ENCODE assay signal across 19 cellular contexts in genomic region chr16:11383481-11384183, GRCh38. TPM values are rescaled to one million over a fixed set of nuclear protein-coding genes. Genes with fewer than 3 reads are reported as not detected.
DNase-seq lines count a peak whose midpoint lies in the region; ATAC-seq and TF ChIP-seq lines count a peak whose summit lies in the region.
"Had no signal": no experiment of that assay in that cellular context is flagged by ENCODE, and none has a peak within 500 bp of the region (broad histone marks: within the 10 kb centered on the region; RNA-seq: fewer than 3 reads in every experiment).

No MANE protein-coding gene starts in this region.

- no peak overlapping the region for H3K9ac ChIP-seq in neural progenitor cell

- H3K4me1 Mint-ChIP-seq in neural progenitor cell, result peaks cover 12% of the 10 kb centered on the region
- peaks cover 26 to 29% of the 10 kb centered on the region in 2 donors for H3K4me1 Mint-ChIP-seq in stimulated activated naive B cell treated with anti-CD40 and anti-IgM and Interleukin-4, amounts not matched to agents 10 μg/mL and 1 μg/mL and 100 μg/mL, for 72 hours

- no peak overlapping the region for H3K4me3 ChIP-seq in neural progenitor cell
- H3K4me3 ChIP-seq in uterus, result no peak overlapping the region
- H3K4me3 ChIP-seq: PC-9 had no signal

- H3K9me3 ChIP-seq in neural progenitor cell (ENCODE audit: low read depth), result no peaks in the 10 kb centered on the region
- H3K9me3 ChIP-seq in uterus, result no peaks in the 10 kb centered on the region

- no peaks in the 10 kb centered on the region for H3K79me2 ChIP-seq in neural progenitor cell (ENCODE audit: low read depth)

- H3K36me3 Mint-ChIP-seq in neural progenitor cell, result peaks cover 2% of the 10 kb centered on the region
- H3K36me3 Mint-ChIP-seq in stimulated activated naive B cell treated with anti-CD40 and anti-IgM and Interleukin-4, amounts not matched to agents 10 μg/mL and 1 μg/mL and 100 μg/mL, for 72 hours, result peaks cover 35 to 36% of the 10 kb centered on the region in 2 donors

- intact Hi-C loops in Right ventricle myocardium inferior (cut with DNase I) (no loop called here), left ventricle myocardium superior (cut with micrococcal nuclease) (no loop called here), uterus (cut with DNase I; ENCODE audit: low total_unique reads) (no loop called here)

- ATAC-seq in Right ventricle myocardium inferior (no peak), left ventricle myocardium superior (no peak), GM21447 (IDR thresholded peaks at IDR 0.05; ENCODE audit: unreplicated experiment) (no peak)
- ATAC-seq in stimulated activated naive B cell treated with anti-CD40 and anti-IgM and Interleukin-4, amounts not matched to agents 10 μg/mL and 1 μg/mL and 100 μg/mL, for 72 hours (replicated peaks), result no peak

- no peaks in the 10 kb centered on the region for H3K27me3 ChIP-seq in neural progenitor cell
- no peaks in the 10 kb centered on the region for H3K27me3 ChIP-seq in uterus

- DNase-seq in Right ventricle myocardium inferior (ENCODE audit: missing footprints), result peak; percentile 60
- DNase-seq in left ventricle myocardium superior, result no peak
- peak; percentile 7 for DNase-seq in iPS-NIHi7 (ENCODE audit: extremely low spot score)
- DNase-seq in neural progenitor cell (ENCODE audit: low spot score), result no peak
- no peak for DNase-seq in stimulated activated naive B cell treated with anti-CD40 and anti-IgM and Interleukin-4, amounts not matched to agents 10 μg/mL and 1 μg/mL and 100 μg/mL, for 72 hours
- no peak for DNase-seq in UCSD-AML1 (lab: John Stamatoyannopoulos, UW; ENCODE audit: unreplicated experiment)
- DNase-seq in uterus, result no peak
- DNase-seq: Calu3, HCEC 1CT, NCI-H1048, NCI-H187, NCI-H2081 treated with DMSO at 0.1 percent for 48 hours, NCI-H2171, NCI-H345, PC-9, SHP77 treated with DMSO at 0.1 percent for 48 hours had no signal

- H3K27ac Mint-ChIP-seq in neural progenitor cell, result peak overlapping the region; percentile 37
- H3K27ac Mint-ChIP-seq in stimulated activated naive B cell treated with anti-CD40 and anti-IgM and Interleukin-4, amounts not matched to agents 10 μg/mL and 1 μg/mL and 100 μg/mL, for 72 hours, result peak overlapping the region; percentile 47
- H3K27ac Mint-ChIP-seq: IgD-negative memory B cell had no signal

- no peak overlapping the region for H3K4me3 Mint-ChIP-seq in neural progenitor cell
- no peak overlapping the region for H3K4me3 Mint-ChIP-seq in stimulated activated naive B cell treated with anti-CD40 and anti-IgM and Interleukin-4, amounts not matched to agents 10 μg/mL and 1 μg/mL and 100 μg/mL, for 72 hours
- H3K4me3 Mint-ChIP-seq: IgD-negative memory B cell had no signal

- H3K27me3 Mint-ChIP-seq in neural progenitor cell (ENCODE audit: insufficient read depth, low read depth), result peaks cover 2% of the 10 kb centered on the region
- H3K27me3 Mint-ChIP-seq in stimulated activated naive B cell treated with anti-CD40 and anti-IgM and Interleukin-4, amounts not matched to agents 10 μg/mL and 1 μg/mL and 100 μg/mL, for 72 hours, result peaks cover 10 to 30% of the 10 kb centered on the region in 2 donors

- H4K20me1 ChIP-seq in neural progenitor cell (ENCODE audit: low read depth), result no peaks in the 10 kb centered on the region

- H3K4me1 ChIP-seq in neural progenitor cell, result peaks cover 2% of the 10 kb centered on the region
- H3K4me1 ChIP-seq in uterus, result no peaks in the 10 kb centered on the region

- H3K9me3 Mint-ChIP-seq in neural progenitor cell, result no peaks in the 10 kb centered on the region
- H3K9me3 Mint-ChIP-seq in stimulated activated naive B cell treated with anti-CD40 and anti-IgM and Interleukin-4, amounts not matched to agents 10 μg/mL and 1 μg/mL and 100 μg/mL, for 72 hours, result no peaks in the 10 kb centered on the region
- H3K9me3 Mint-ChIP-seq: IgD-negative memory B cell had no signal

- TF ChIP-seq CTCF in neural progenitor cell (IDR thresholded peaks at IDR 0.05) (no peak), uterus (IDR thresholded peaks at IDR 0.05) (no peak)

- no peak overlapping the region for H2AFZ ChIP-seq in neural progenitor cell (replicated peaks)
- H2AFZ ChIP-seq: PC-9 had no signal

- H3K36me3 ChIP-seq in neural progenitor cell (no peaks in the 10 kb centered on the region), uterus (no peaks in the 10 kb centered on the region)

- H3K27ac ChIP-seq in neural progenitor cell, result no peak overlapping the region
- no peak overlapping the region for H3K27ac ChIP-seq in uterus
- H3K27ac ChIP-seq: PC-9, RWPE1 had no signal

- TF ChIP-seq POLR2A in uterus (IDR thresholded peaks at IDR 0.05), result no peak

- H3K4me2 ChIP-seq in neural progenitor cell, result no peak overlapping the region
- H3K4me2 ChIP-seq: PC-9 had no signal

- no peaks in the 10 kb centered on the region for H3F3A ChIP-seq in neural progenitor cell (ENCODE audit: low read depth)

RNA-seq across cellular contexts. Expression of gene RMI2, which starts 38.4 kb away (rescaled TPM):
- total RNA-seq in Right ventricle myocardium inferior (0.76 TPM), left ventricle myocardium superior (0.45 TPM), neural progenitor cell (ENCODE audit: low replicate concordance) (56.1 and 68.6 TPM in 2 replicates), uterus (10 to 100 TPM in 1 of 4 donors, under 1 TPM in 1, not detected in 2; 0.49 to 15.3 TPM)

Comparison
In these comparisons a context has a peak if more than half of its experiments do, and no peak if none do; other contexts are left out.
1. DNase-seq: peak in Right ventricle myocardium inferior (single experiment) and iPS-NIHi7 (single experiment); none in left ventricle myocardium superior (single experiment), neural progenitor cell (single experiment), stimulated activated naive B cell treated with anti-CD40 and anti-IgM and Interleukin-4, amounts not matched to agents 10 μg/mL and 1 μg/mL and 100 μg/mL, for 72 hours (single experiment), UCSD-AML1 (single experiment) and uterus (0 of 2).